16 cellular contexts compared by ENCODE assay signal in genomic region chr1:95467036-95467435, GRCh38.
A peak's percentile ranks its signal among the peaks of the same experiment; 100 is the strongest.
DNase-seq lines count a peak whose midpoint lies in the region; ATAC-seq and TF ChIP-seq lines count a peak whose summit lies in the region.
"Had no signal": no experiment of that assay in that cellular context is flagged by ENCODE, and none has a peak within 500 bp of the region (broad histone marks: within the 10 kb centered on the region; RNA-seq: fewer than 3 reads in every experiment).

No MANE protein-coding gene starts in this region.

- H3K36me3 Mint-ChIP-seq in endodermal cell (ENCODE audit: low read depth) = no peaks in the 10 kb centered on the region
- peaks cover 2% of the 10 kb centered on the region; the same call in 1 of the 2 replicates for H3K36me3 Mint-ChIP-seq in WTC11

- DNase-seq in SK-N-SH = no peak
- DNase-seq in NCI-H1694 (lab: John Stamatoyannopoulos, UW) = peak; percentile 14
- DNase-seq in endodermal cell = no peak
- no peak for DNase-seq in smooth muscle cell (lab: John Stamatoyannopoulos, UW; ENCODE audit: unreplicated experiment)
- no peak for DNase-seq in WTC11 (ENCODE audit: low spot score)
- no peak for DNase-seq in tibial artery
- DNase-seq: activated CD4-positive, alpha-beta T cell treated with anti-CD3 and anti-CD28 coated beads for 1 hour; activated CD8-positive, alpha-beta memory T cell treated with anti-CD3 and anti-CD28 coated beads, Interleukin-2, amount 50 U/mL, for 4 hours; activated gamma-delta T cell; amniotic stem cell; COR-L47; left cardiac atrium; NK-92 treated with Interleukin-12 subunit alpha and Interleukin-12 subunit beta, amount 100 ng/mL, for 24 hours; stimulated activated CD4-positive, alpha-beta T cell treated with anti-CD3 and anti-CD28 coated beads, Interleukin-2, amount 100 ng/mL, for 48 hours had no signal

- H3K9me2 ChIP-seq in SK-N-SH = no peaks in the 10 kb centered on the region

- intact Hi-C loops in tibial artery (cut with DNase I; ENCODE audit: low total_unique reads) = no loop called here

- TF ChIP-seq RAD21 in SK-N-SH (IDR thresholded peaks at IDR 0.05; ENCODE audit: low read length) = peak; percentile 19; the same call in 1 of the 2 replicates

- H3K27ac Mint-ChIP-seq in endodermal cell (no peak overlapping the region), WTC11 (no peak overlapping the region)

- H3K4me3 ChIP-seq in SK-N-SH (ENCODE audit: low read depth in 2 of 2, low read length in 1 of 2) (no peak overlapping the region), endodermal cell (ENCODE audit: low read length) (no peak overlapping the region), smooth muscle cell (no peak overlapping the region), tibial artery (no peak overlapping the region)

- no peak for TF ChIP-seq EP300 in SK-N-SH (IDR thresholded peaks at IDR 0.05; ENCODE audit: borderline replicate concordance in 1 of 2, low read depth in 1 of 2, low read length in 1 of 2)

- POLR2A ChIA-PET in SK-N-SH (lab: Yijun Ruan, JAX) (no interaction called here), WTC11 (lab: Charles Lee) (no interaction called here)

- H3K4me2 ChIP-seq in SK-N-SH (no peak overlapping the region), smooth muscle cell (no peak overlapping the region)

- ATAC-seq in SK-N-SH treated with all-trans-retinoic acid at 6 μM for 48 hours = no peak
- no peak for ATAC-seq in WTC11
- ATAC-seq in HG02571 (IDR thresholded peaks at IDR 0.05; ENCODE audit: unreplicated experiment) = no peak
- ATAC-seq: left cardiac atrium had no signal

- CTCF ChIA-PET in SK-N-SH (lab: Yijun Ruan, JAX) = no interaction called here
- CTCF ChIA-PET in WTC11 (lab: Charles Lee) = no interaction called here

- H2AFZ ChIP-seq in SK-N-SH (ENCODE audit: low read depth) = no peak overlapping the region
- no peak overlapping the region for H2AFZ ChIP-seq in smooth muscle cell (ENCODE audit: low read depth)

- H3K4me1 Mint-ChIP-seq in endodermal cell (peaks cover 8% of the 10 kb centered on the region), WTC11 (no peaks in the 10 kb centered on the region)

- no peaks in the 10 kb centered on the region; a peak in 1 of 4 replicates for H3K4me1 ChIP-seq in SK-N-SH (ENCODE audit: control insufficient read depth in 1 of 2, insufficient read depth in 2 of 2, low read depth in 1 of 2, low read length in 1 of 2)
- no peaks in the 10 kb centered on the region for H3K4me1 ChIP-seq in endodermal cell (ENCODE audit: control insufficient read depth, insufficient read depth, low read length)
- H3K4me1 ChIP-seq in smooth muscle cell (ENCODE audit: low read depth) = no peaks in the 10 kb centered on the region
- H3K4me1 ChIP-seq in tibial artery = no peaks in the 10 kb centered on the region

- H3K27me3 Mint-ChIP-seq in endodermal cell (ENCODE audit: insufficient read depth) (no peaks in the 10 kb centered on the region), WTC11 (ENCODE audit: low read depth) (no peaks in the 10 kb centered on the region)

- H4K20me1 ChIP-seq in SK-N-SH (ENCODE audit: insufficient read depth) (no peaks in the 10 kb centered on the region), smooth muscle cell (ENCODE audit: low read depth) (no peaks in the 10 kb centered on the region)

- H3K79me2 ChIP-seq in SK-N-SH (ENCODE audit: insufficient read depth) = no peaks in the 10 kb centered on the region
- H3K79me2 ChIP-seq in smooth muscle cell (ENCODE audit: low read depth) = no peaks in the 10 kb centered on the region

- WGBS in SK-N-SH (ENCODE audit: low lambda C conversion rate) = 74% methylated on average over 1 of the region's 1 CpG
- 80% methylated on average over 1 of the region's 1 CpG; no CpG with 5 or more reads in 1 of the 2 experiments for WGBS in endodermal cell (ENCODE audit: insufficient coverage in 1 of 2, insufficient read length in 1 of 2), 2 experiments
- WGBS in smooth muscle cell (ENCODE audit: low lambda C conversion rate) = 65% methylated on average over 1 of the region's 1 CpG

- H3K27me3 ChIP-seq in SK-N-SH (ENCODE audit: insufficient read depth) (no peaks in the 10 kb centered on the region), endodermal cell (ENCODE audit: control insufficient read depth, insufficient read depth, low read length, poor library complexity, severe bottlenecking) (no peaks in the 10 kb centered on the region), smooth muscle cell (ENCODE audit: low read depth) (no peaks in the 10 kb centered on the region), tibial artery (no peaks in the 10 kb centered on the region)

- H3K9ac ChIP-seq in SK-N-SH (no peak overlapping the region), endodermal cell (ENCODE audit: extremely low read depth, low read length, poor library complexity, severe bottlenecking) (no peak overlapping the region), smooth muscle cell (ENCODE audit: low read depth) (no peak overlapping the region)

- no peaks in the 10 kb centered on the region for H3K36me3 ChIP-seq in SK-N-SH (replicated peaks in 1 of 2; ENCODE audit: control insufficient read depth in 1 of 2, insufficient read depth in 2 of 2, low read length in 1 of 2)
- H3K36me3 ChIP-seq in endodermal cell (ENCODE audit: control insufficient read depth, insufficient read depth, low read length) = no peaks in the 10 kb centered on the region
- H3K36me3 ChIP-seq in smooth muscle cell (ENCODE audit: low read depth) = no peaks in the 10 kb centered on the region
- H3K36me3 ChIP-seq in tibial artery = no peaks in the 10 kb centered on the region

- H3K4me3 Mint-ChIP-seq in endodermal cell (no peak overlapping the region), WTC11 (no peak overlapping the region)

- H3K9me3 ChIP-seq in SK-N-SH (no peaks in the 10 kb centered on the region), endodermal cell (ENCODE audit: control insufficient read depth, low read length) (peaks cover 33% of the 10 kb centered on the region), smooth muscle cell (replicated peaks; ENCODE audit: low read depth) (no peaks in the 10 kb centered on the region), tibial artery (peaks cover 0 to 7% (median 0%) of the 10 kb centered on the region in 3 donors)

- H3K27ac ChIP-seq in SK-N-SH (ENCODE audit: low read depth in 2 of 2, low read length in 1 of 2) (no peak overlapping the region), endodermal cell (ENCODE audit: low read depth, low read length) (no peak overlapping the region), smooth muscle cell (ENCODE audit: low read depth) (no peak overlapping the region), tibial artery (no peak overlapping the region)

- H3F3A ChIP-seq in SK-N-SH (replicated peaks; ENCODE audit: insufficient read depth) = no peaks in the 10 kb centered on the region
- H3F3A ChIP-seq in smooth muscle cell (ENCODE audit: low read depth) = no peaks in the 10 kb centered on the region

- TF ChIP-seq CTCF in SK-N-SH (IDR thresholded peaks at IDR 0.05) = peak; percentile 14; the same call in 1 of the 2 replicates
- peak; percentile 59 for TF ChIP-seq CTCF in endodermal cell (conservative IDR thresholded peaks at IDR 0.05)
- peak; percentile 7 for TF ChIP-seq CTCF in smooth muscle cell (IDR thresholded peaks at IDR 0.05; ENCODE audit: borderline replicate concordance, insufficient read depth, poor library complexity, severe bottlenecking)
- TF ChIP-seq CTCF in WTC11 (IDR thresholded peaks at IDR 0.05) = no peak
- no peak for TF ChIP-seq CTCF in tibial artery (IDR thresholded peaks at IDR 0.05)

- peaks cover 9% of the 10 kb centered on the region for H3K9me3 Mint-ChIP-seq in endodermal cell
- H3K9me3 Mint-ChIP-seq in WTC11 = peaks cover 22% of the 10 kb centered on the region

TF ChIP-seq in SK-N-SH, 30 proteins besides CTCF, POLR2A, EP300 and RAD21 (continues in another document):
- TF ChIP-seq CHD2 (IDR thresholded peaks at IDR 0.05; ENCODE audit: low read length, partially characterized antibody) = no peak
- TF ChIP-seq FOXM1 (IDR thresholded peaks at IDR 0.05; ENCODE audit: low read depth) = no peak
- no peak for TF ChIP-seq RFX5 (IDR thresholded peaks at IDR 0.05; ENCODE audit: low read length)
- no peak for TF ChIP-seq RXRA (IDR thresholded peaks at IDR 0.05; ENCODE audit: borderline replicate concordance, low read depth)
- no peak for TF ChIP-seq TAF1 (IDR thresholded peaks at IDR 0.05; ENCODE audit: borderline replicate concordance, low read depth, low read length)

TF ChIP-seq in SK-N-SH treated with all-trans-retinoic acid at 6 μM for 48 hours, 23 proteins besides CTCF, POLR2A, EP300 and RAD21:
- no peak for TF ChIP-seq GLIS3 (CRISPR knock-in tag; IDR thresholded peaks at IDR 0.05)
- TF ChIP-seq, protein P1, sequence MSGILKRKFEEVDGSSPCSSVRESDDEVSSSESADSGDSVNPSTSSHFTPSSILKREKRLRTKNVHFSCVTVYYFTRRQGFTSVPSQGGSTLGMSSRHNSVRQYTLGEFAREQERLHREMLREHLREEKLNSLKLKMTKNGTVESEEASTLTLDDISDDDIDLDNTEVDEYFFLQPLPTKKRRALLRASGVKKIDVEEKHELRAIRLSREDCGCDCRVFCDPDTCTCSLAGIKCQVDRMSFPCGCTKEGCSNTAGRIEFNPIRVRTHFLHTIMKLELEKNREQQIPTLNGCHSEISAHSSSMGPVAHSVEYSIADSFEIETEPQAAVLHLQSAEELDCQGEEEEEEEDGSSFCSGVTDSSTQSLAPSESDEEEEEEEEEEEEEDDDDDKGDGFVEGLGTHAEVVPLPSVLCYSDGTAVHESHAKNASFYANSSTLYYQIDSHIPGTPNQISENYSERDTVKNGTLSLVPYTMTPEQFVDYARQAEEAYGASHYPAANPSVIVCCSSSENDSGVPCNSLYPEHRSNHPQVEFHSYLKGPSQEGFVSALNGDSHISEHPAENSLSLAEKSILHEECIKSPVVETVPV (CRISPR knock-in tag; IDR thresholded peaks at IDR 0.05) = no peak

TF ChIP-seq in WTC11, 78 proteins besides CTCF, POLR2A, EP300 and RAD21 (continues in another document):
- TF ChIP-seq SMAD3 (CRISPR knock-in tag; IDR thresholded peaks at IDR 0.05; ENCODE audit: borderline replicate concordance) = no peak
- no peak for TF ChIP-seq E2F5 (CRISPR knock-in tag; IDR thresholded peaks at IDR 0.05)
- TF ChIP-seq IRF2 (CRISPR knock-in tag; IDR thresholded peaks at IDR 0.05; ENCODE audit: borderline replicate concordance, low read depth) = no peak
- TF ChIP-seq NFYB (CRISPR knock-in tag; conservative IDR thresholded peaks at IDR 0.05; ENCODE audit: low read depth) = no peak

Comparison
In these comparisons a context has a peak if more than half of its experiments do, and no peak if none do; other contexts are left out.
1. CTCF ChIP-seq: peak in SK-N-SH (single experiment), endodermal cell (single experiment) and smooth muscle cell (single experiment); none in WTC11 (single experiment) and tibial artery (0 of 2).
2. Of the 6 proteins assayed by ChIP-seq in both WTC11 and SK-N-SH: peak only in WTC11: none; only in SK-N-SH: CTCF; in both: none; in neither: 5.